In genomic region chr3:151318946-151319345, GRCh38 we compare ENCODE assay signal across 24 cellular contexts. TPM values are rescaled to one million over a fixed set of nuclear protein-coding genes. Genes with fewer than 3 reads are reported as not detected.
DNase-seq lines count a peak whose midpoint lies in the region; ATAC-seq and TF ChIP-seq lines count a peak whose summit lies in the region.
"Had no signal": no experiment of that assay in that cellular context is flagged by ENCODE, and none has a peak within 500 bp of the region (broad histone marks: within the 10 kb centered on the region; RNA-seq: fewer than 3 reads in every experiment).

No MANE protein-coding gene starts in this region.

- ATAC-seq in upper lobe of right lung (peak; percentile 60), GM18498 (IDR thresholded peaks at IDR 0.05; ENCODE audit: unreplicated experiment) (no peak)
- ATAC-seq: CD8-positive, alpha-beta T cell; K562; Panc1; stimulated activated naive CD8-positive, alpha-beta T cell treated with anti-CD3 and anti-CD28 coated beads, Interleukin-15, Interleukin-2, amounts not matched to agents 100 U/mL and 50 U/mL, for 24 hours had no signal

- H3K9me2 ChIP-seq in hepatocyte (replicated peaks; ENCODE audit: insufficient read depth): no peaks in the 10 kb centered on the region

- 82% methylated on average over 10 of the region's 10 CpGs for WGBS in hepatocyte (ENCODE audit: low lambda C conversion rate, missing lambda C conversion rate)

- H4K20me1 ChIP-seq in hepatocyte (ENCODE audit: insufficient read depth, poor library complexity, severe bottlenecking): no peaks in the 10 kb centered on the region

- TF ChIP-seq CTCF in MCF 10A (IDR thresholded peaks at IDR 0.05; ENCODE audit: unreplicated experiment) (no peak), breast epithelium (IDR thresholded peaks at IDR 0.05) (no peak), hepatocyte (IDR thresholded peaks at IDR 0.05; ENCODE audit: poor library complexity) (no peak), upper lobe of right lung (IDR thresholded peaks at IDR 0.05) (no peak), endothelial cell (IDR thresholded peaks at IDR 0.05; ENCODE audit: unreplicated experiment) (no peak)

- H3K9me3 Mint-ChIP-seq in MCF 10A (ENCODE audit: unreplicated experiment) (no peaks in the 10 kb centered on the region), endothelial cell (ENCODE audit: unreplicated experiment) (no peaks in the 10 kb centered on the region)
- H3K9me3 Mint-ChIP-seq: CD8-positive, alpha-beta T cell had no signal

- intact Hi-C loops in MCF 10A (cut with micrococcal nuclease) (no loop called here), breast epithelium (cut with DNase I; ENCODE audit: low total_unique reads) (no loop called here), upper lobe of right lung (cut with DNase I) (no loop called here)

- peak overlapping the region; percentile 56 for H3K4me3 Mint-ChIP-seq in MCF 10A (ENCODE audit: unreplicated experiment)
- no peak overlapping the region for H3K4me3 Mint-ChIP-seq in endothelial cell (ENCODE audit: unreplicated experiment)
- H3K4me3 Mint-ChIP-seq: CD8-positive, alpha-beta T cell had no signal

- DNase-seq in MCF 10A (ENCODE audit: unreplicated experiment): peak; percentile 87
- DNase-seq in breast epithelium (ENCODE audit: low spot score in 2 of 2): no peak
- peak; percentile 33 for DNase-seq in SKM-1 (lab: John Stamatoyannopoulos, UW; ENCODE audit: unreplicated experiment)
- no peak for DNase-seq in hepatocyte (ENCODE audit: low spot score)
- DNase-seq in upper lobe of right lung: no peak
- no peak for DNase-seq in superior temporal gyrus (ENCODE audit: extremely low spot score)
- no peak for DNase-seq in endothelial cell (ENCODE audit: low spot score)
- DNase-seq: activated CD4-positive, alpha-beta T cell treated with anti-CD3 and anti-CD28 coated beads for 48 hours; activated naive CD4-positive, alpha-beta T cell; CD8-positive, alpha-beta T cell; DMS79 treated with DMSO at 0.1 percent for 48 hours; effector CD4-positive, alpha-beta T cell; hypothalamus; kidney glomerular epithelial cell; NCI-H69; retina; stimulated activated naive CD8-positive, alpha-beta T cell treated with anti-CD3 and anti-CD28 coated beads, Interleukin-15, Interleukin-2, amounts not matched to agents 100 U/mL and 50 U/mL, for 24 hours; SW 1271; upper lobe of left lung had no signal

- peaks cover 6% of the 10 kb centered on the region for H3K36me3 Mint-ChIP-seq in MCF 10A (ENCODE audit: insufficient read depth, unreplicated experiment)
- no peaks in the 10 kb centered on the region for H3K36me3 Mint-ChIP-seq in endothelial cell (ENCODE audit: low read depth, unreplicated experiment)
- H3K36me3 Mint-ChIP-seq: CD8-positive, alpha-beta T cell had no signal

- no peak for TF ChIP-seq POLR2A in breast epithelium (IDR thresholded peaks at IDR 0.05)

- H3K9me3 ChIP-seq in breast epithelium (no peaks in the 10 kb centered on the region), hepatocyte (ENCODE audit: low read depth) (no peaks in the 10 kb centered on the region), upper lobe of right lung (no peaks in the 10 kb centered on the region)
- H3K9me3 ChIP-seq: upper lobe of left lung had no signal

- no peaks in the 10 kb centered on the region for H3K79me2 ChIP-seq in hepatocyte

- CTCF ChIA-PET in MCF 10A (lab: Yijun Ruan, JAX): interaction anchor here (0.6 to 1.4 kb wide), 6 partner anchors 9 to 1029 kb away, joined by 3 to 11 read pairs (median 3); no protein-coding TSS in a partner anchor

- H2AFZ ChIP-seq in hepatocyte: no peak overlapping the region

- H3K27ac Mint-ChIP-seq in MCF 10A (ENCODE audit: low read depth, unreplicated experiment) (peak overlapping the region; percentile 76), endothelial cell (ENCODE audit: unreplicated experiment) (no peak overlapping the region)
- H3K27ac Mint-ChIP-seq: CD8-positive, alpha-beta T cell had no signal

- BruUV-seq in MCF 10A (replicated peaks; lab: Mats Ljungman, UMichigan): no TSS peak

- H3K36me3 ChIP-seq in breast epithelium (no peaks in the 10 kb centered on the region), hepatocyte (replicated peaks; ENCODE audit: insufficient read depth, low read depth) (no peaks in the 10 kb centered on the region), upper lobe of right lung (no peaks in the 10 kb centered on the region)
- H3K36me3 ChIP-seq: upper lobe of left lung had no signal

- H3K27me3 Mint-ChIP-seq in MCF 10A (ENCODE audit: insufficient read depth, unreplicated experiment) (no peaks in the 10 kb centered on the region), endothelial cell (ENCODE audit: unreplicated experiment) (peaks cover 1% of the 10 kb centered on the region)

- no peak overlapping the region for H3K4me3 ChIP-seq in breast epithelium
- no peak overlapping the region for H3K4me3 ChIP-seq in hepatocyte
- H3K4me3 ChIP-seq in upper lobe of right lung: no peak overlapping the region
- H3K4me3 ChIP-seq: K562, upper lobe of left lung had no signal

- no peak overlapping the region for H3K4me2 ChIP-seq in hepatocyte

- no peaks in the 10 kb centered on the region for H3K27me3 ChIP-seq in breast epithelium
- no peaks in the 10 kb centered on the region for H3K27me3 ChIP-seq in hepatocyte
- no peaks in the 10 kb centered on the region for H3K27me3 ChIP-seq in upper lobe of right lung
- H3K27me3 ChIP-seq: upper lobe of left lung had no signal

- H3K27ac ChIP-seq in breast epithelium (no peak overlapping the region), hepatocyte (peak overlapping the region; percentile 35), upper lobe of right lung (no peak overlapping the region)

- H3K4me1 Mint-ChIP-seq in MCF 10A (ENCODE audit: insufficient read depth, unreplicated experiment) (peaks cover 28% of the 10 kb centered on the region), endothelial cell (ENCODE audit: unreplicated experiment) (peaks cover 5% of the 10 kb centered on the region)

- POLR2A ChIA-PET in MCF 10A (lab: Yijun Ruan, JAX): interaction anchor here (0.6 to 7.2 kb wide), 12 partner anchors 9 to 963 kb away, joined by 3 to 341 read pairs (median 4); partner anchors contain the start of gene SIAH2

- no peaks in the 10 kb centered on the region for H3K4me1 ChIP-seq in breast epithelium
- H3K4me1 ChIP-seq in hepatocyte (ENCODE audit: insufficient read depth): no peaks in the 10 kb centered on the region
- H3K4me1 ChIP-seq in upper lobe of right lung: no peaks in the 10 kb centered on the region

RNA-seq across cellular contexts. Expression of gene GPR87, which starts 2.3 kb away (rescaled TPM):
- 41.9 and 51.8 TPM in 2 replicates for total RNA-seq in MCF 10A (2022)
- total RNA-seq in breast epithelium: 1 to 10 TPM in 2 of 3 donors, not detected in 1; 2.6 to 3.4 TPM
- 7.0 and 8.8 TPM in 2 replicates for total RNA-seq in hepatocyte
- polyA plus RNA-seq in hepatocyte: 11.0 and 13.2 TPM in 2 replicates
- total RNA-seq in upper lobe of right lung: 0.67 TPM
- total RNA-seq in endothelial cell (ENCODE audit: unreplicated experiment): 2.0 TPM
- total RNA-seq: CD8-positive, alpha-beta T cell; H1; K562 had no signal
- polyA plus RNA-seq: AG04450, K562 had no signal

RNA-seq across cellular contexts. Expression of gene P2RY13, which starts 10.4 kb away (rescaled TPM):
- total RNA-seq in MCF 10A (2022) (not detected in 2 replicates), breast epithelium (1 to 10 TPM in 2 of 3 donors, under 1 TPM in 1; 0.98 to 6.9 (median 2.5) TPM), hepatocyte (not detected in 2 replicates), upper lobe of right lung (8.2 TPM), endothelial cell (ENCODE audit: unreplicated experiment) (not detected)
- polyA plus RNA-seq in hepatocyte: not detected in 2 replicates
- total RNA-seq: CD8-positive, alpha-beta T cell; H1; K562 had no signal
- polyA plus RNA-seq: AG04450, H1, K562 had no signal

RNA-seq across cellular contexts. Expression of gene P2RY14, which starts 40.6 kb away (rescaled TPM):
- not detected in 2 replicates for total RNA-seq in MCF 10A (2022)
- 1 to 10 TPM; 1.9 to 8.5 (median 3.3) TPM for total RNA-seq in breast epithelium
- total RNA-seq in hepatocyte: 0.24 TPM in 1 of 2 replicates, not detected in the other
- polyA plus RNA-seq in hepatocyte: 0.11 TPM in 1 of 2 replicates, not detected in the other
- 7.2 TPM for total RNA-seq in upper lobe of right lung
- 0.21 TPM for total RNA-seq in endothelial cell (ENCODE audit: unreplicated experiment)
- total RNA-seq: H1, K562 had no signal
- polyA plus RNA-seq: AG04450, H1, K562 had no signal

Comparison
In these comparisons a context has a peak if more than half of its experiments do, and no peak if none do; other contexts are left out.
1. DNase-seq: peak in MCF 10A (single experiment) and SKM-1 (single experiment); none in breast epithelium (0 of 2), hepatocyte (single experiment), upper lobe of right lung (single experiment), superior temporal gyrus (single experiment) and endothelial cell (single experiment).